ENCODE assay signal across 1 cellular context in the genomic region with DNA sequence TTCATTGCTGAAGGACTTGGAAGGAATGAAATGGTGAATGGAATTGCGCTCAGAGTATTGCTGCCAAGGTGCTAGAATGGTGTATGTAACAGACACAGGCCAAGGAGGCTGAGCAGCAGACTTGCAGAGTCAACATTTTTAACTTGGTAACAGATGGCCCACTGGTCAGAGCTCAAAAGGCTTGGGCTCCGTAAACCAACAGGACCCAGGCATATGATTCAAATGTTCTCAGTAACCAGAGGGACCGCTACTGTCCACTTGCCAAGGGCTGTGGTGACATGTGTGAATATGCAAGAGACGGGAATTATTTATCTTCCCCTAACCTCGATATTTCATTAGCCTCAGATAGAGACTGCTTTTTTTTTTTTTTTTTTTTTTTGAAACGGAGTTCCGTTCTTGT.
TF ChIP-seq lines count a peak whose summit lies in the region.

No MANE protein-coding gene starts in this region.

TF ChIP-seq in SK-N-SH, 30 proteins besides CTCF, POLR2A, EP300 and RAD21 (continued from another document):
- TF ChIP-seq, protein P1, sequence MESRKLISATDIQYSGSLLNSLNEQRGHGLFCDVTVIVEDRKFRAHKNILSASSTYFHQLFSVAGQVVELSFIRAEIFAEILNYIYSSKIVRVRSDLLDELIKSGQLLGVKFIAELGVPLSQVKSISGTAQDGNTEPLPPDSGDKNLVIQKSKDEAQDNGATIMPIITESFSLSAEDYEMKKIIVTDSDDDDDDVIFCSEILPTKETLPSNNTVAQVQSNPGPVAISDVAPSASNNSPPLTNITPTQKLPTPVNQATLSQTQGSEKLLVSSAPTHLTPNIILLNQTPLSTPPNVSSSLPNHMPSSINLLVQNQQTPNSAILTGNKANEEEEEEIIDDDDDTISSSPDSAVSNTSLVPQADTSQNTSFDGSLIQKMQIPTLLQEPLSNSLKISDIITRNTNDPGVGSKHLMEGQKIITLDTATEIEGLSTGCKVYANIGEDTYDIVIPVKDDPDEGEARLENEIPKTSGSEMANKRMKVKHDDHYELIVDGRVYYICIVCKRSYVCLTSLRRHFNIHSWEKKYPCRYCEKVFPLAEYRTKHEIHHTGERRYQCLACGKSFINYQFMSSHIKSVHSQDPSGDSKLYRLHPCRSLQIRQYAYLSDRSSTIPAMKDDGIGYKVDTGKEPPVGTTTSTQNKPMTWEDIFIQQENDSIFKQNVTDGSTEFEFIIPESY (IDR thresholded peaks at IDR 0.05; ENCODE audit: borderline replicate concordance, low read depth) = no peak
- TF ChIP-seq, protein P2, sequence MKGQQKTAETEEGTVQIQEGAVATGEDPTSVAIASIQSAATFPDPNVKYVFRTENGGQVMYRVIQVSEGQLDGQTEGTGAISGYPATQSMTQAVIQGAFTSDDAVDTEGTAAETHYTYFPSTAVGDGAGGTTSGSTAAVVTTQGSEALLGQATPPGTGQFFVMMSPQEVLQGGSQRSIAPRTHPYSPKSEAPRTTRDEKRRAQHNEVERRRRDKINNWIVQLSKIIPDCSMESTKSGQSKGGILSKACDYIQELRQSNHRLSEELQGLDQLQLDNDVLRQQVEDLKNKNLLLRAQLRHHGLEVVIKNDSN (IDR thresholded peaks at IDR 0.05; ENCODE audit: borderline replicate concordance, low read depth) = no peak
- TF ChIP-seq, protein P3, sequence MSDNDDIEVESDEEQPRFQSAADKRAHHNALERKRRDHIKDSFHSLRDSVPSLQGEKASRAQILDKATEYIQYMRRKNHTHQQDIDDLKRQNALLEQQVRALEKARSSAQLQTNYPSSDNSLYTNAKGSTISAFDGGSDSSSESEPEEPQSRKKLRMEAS (IDR thresholded peaks at IDR 0.05; ENCODE audit: low read depth) = no peak
- TF ChIP-seq MEF2A (IDR thresholded peaks at IDR 0.05; ENCODE audit: borderline replicate concordance, low read depth) (no peak), YY1 (IDR thresholded peaks at IDR 0.05; ENCODE audit: low read depth) (no peak), NFIC (IDR thresholded peaks at IDR 0.05; ENCODE audit: borderline replicate concordance) (no peak), MXI1 (IDR thresholded peaks at IDR 0.05; ENCODE audit: low read depth, low read length) (no peak), RFX5 (IDR thresholded peaks at IDR 0.05; ENCODE audit: low read length) (no peak), SMC3 (IDR thresholded peaks at IDR 0.05; ENCODE audit: low read depth, low read length) (no peak), JUND (IDR thresholded peaks at IDR 0.05) (no peak)
